In the genomic region with DNA sequence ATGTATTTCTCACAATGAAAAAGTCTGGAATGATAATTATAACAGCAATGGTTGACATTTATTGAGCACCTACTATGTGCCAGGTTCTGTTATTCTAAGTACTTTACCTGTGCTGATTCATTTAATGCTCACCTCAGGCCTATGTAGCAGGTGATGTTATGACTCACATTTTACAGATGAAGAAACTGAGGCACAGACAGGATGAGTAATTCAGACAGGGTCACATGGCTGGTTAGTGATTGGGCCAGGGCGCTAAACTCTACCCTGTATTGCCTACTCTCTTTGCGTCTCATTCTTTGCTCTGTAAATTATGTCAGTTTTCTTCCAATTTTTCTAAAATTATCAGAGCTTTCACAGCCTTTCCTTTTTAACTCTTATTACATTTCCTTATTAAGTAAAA, we compare ENCODE assay signal across 1 cellular context.
A peak's percentile ranks its signal among the peaks of the same experiment; 100 is the strongest.
TF ChIP-seq lines count a peak whose summit lies in the region.

No MANE protein-coding gene starts in this region.

TF ChIP-seq in K562, 482 proteins besides CTCF, POLR2A, EP300 and RAD21:
- TF ChIP-seq, protein P1, sequence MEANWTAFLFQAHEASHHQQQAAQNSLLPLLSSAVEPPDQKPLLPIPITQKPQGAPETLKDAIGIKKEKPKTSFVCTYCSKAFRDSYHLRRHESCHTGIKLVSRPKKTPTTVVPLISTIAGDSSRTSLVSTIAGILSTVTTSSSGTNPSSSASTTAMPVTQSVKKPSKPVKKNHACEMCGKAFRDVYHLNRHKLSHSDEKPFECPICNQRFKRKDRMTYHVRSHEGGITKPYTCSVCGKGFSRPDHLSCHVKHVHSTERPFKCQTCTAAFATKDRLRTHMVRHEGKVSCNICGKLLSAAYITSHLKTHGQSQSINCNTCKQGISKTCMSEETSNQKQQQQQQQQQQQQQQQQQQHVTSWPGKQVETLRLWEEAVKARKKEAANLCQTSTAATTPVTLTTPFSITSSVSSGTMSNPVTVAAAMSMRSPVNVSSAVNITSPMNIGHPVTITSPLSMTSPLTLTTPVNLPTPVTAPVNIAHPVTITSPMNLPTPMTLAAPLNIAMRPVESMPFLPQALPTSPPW (CRISPR knock-in tag; IDR thresholded peaks at IDR 0.05), result no peak
- TF ChIP-seq, protein P2, sequence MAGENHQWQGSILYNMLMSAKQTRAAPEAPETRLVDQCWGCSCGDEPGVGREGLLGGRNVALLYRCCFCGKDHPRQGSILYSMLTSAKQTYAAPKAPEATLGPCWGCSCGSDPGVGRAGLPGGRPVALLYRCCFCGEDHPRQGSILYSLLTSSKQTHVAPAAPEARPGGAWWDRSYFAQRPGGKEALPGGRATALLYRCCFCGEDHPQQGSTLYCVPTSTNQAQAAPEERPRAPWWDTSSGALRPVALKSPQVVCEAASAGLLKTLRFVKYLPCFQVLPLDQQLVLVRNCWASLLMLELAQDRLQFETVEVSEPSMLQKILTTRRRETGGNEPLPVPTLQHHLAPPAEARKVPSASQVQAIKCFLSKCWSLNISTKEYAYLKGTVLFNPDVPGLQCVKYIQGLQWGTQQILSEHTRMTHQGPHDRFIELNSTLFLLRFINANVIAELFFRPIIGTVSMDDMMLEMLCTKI (IDR thresholded peaks at IDR 0.05; ENCODE audit: partially characterized antibody), result no peak
- TF ChIP-seq CSDE1 (IDR thresholded peaks at IDR 0.05), result no peak
- no peak for TF ChIP-seq KLF13 (tag; IDR thresholded peaks at IDR 0.05; ENCODE audit: borderline replicate concordance, low read depth)
- 0 out of 2 replicates have a peak, but pooled peaks have one; percentile 25 for TF ChIP-seq ZKSCAN1 (IDR thresholded peaks at IDR 0.05; ENCODE audit: low read depth, low read length)
TF ChIP-seq in K562: peak in this region for 1.
